9 cellular contexts compared by ENCODE assay signal in genomic region chr18:63848159-63848558, GRCh38. TPM values are rescaled to one million over a fixed set of nuclear protein-coding genes. Genes with fewer than 3 reads are reported as not detected.
DNase-seq lines count a peak whose midpoint lies in the region; ATAC-seq and TF ChIP-seq lines count a peak whose summit lies in the region.
"Had no signal": no experiment of that assay in that cellular context is flagged by ENCODE, and none has a peak within 500 bp of the region (broad histone marks: within the 10 kb centered on the region; RNA-seq: fewer than 3 reads in every experiment).

No MANE protein-coding gene starts in this region.

- H3K27me3 ChIP-seq in body of pancreas (peaks cover 0 to 3% of the 10 kb centered on the region in 2 donors), lower lobe of right lung (ENCODE audit: low read depth) (peaks cover 7% of the 10 kb centered on the region)

- peak in 6 of 7 experiments; percentile 49 to 68 (median 65) for TF ChIP-seq CTCF in body of pancreas (IDR thresholded peaks at IDR 0.05)
- peak; percentile 40 for TF ChIP-seq CTCF in lower lobe of right lung (IDR thresholded peaks at IDR 0.05)

- intact Hi-C loops in body of pancreas (cut with DNase I) (no loop called here), lower lobe of right lung (cut with DNase I) (no loop called here), posterior vena cava (cut with DNase I) (loop anchor here in 1 of 2 donors (10.0 kb wide), 1 partner anchor 333 kb away; no protein-coding TSS in a partner anchor)

- peak; percentile 55 for ATAC-seq in HG02678 (IDR thresholded peaks at IDR 0.05; ENCODE audit: unreplicated experiment)
- peak; percentile 83 for ATAC-seq in body of pancreas
- ATAC-seq in lower lobe of right lung: peak; percentile 54 to 71
- ATAC-seq in HG02840 (IDR thresholded peaks at IDR 0.05; ENCODE audit: low FRiP score, unreplicated experiment): no peak

- no peaks in the 10 kb centered on the region for H3K4me1 ChIP-seq in body of pancreas
- H3K4me1 ChIP-seq in lower lobe of right lung: no peaks in the 10 kb centered on the region

- WGBS in body of pancreas, 2 donors: 0% methylated on average over 2 of the region's 2 CpGs

- H3K4me3 ChIP-seq in body of pancreas: no peak overlapping the region
- H3K4me3 ChIP-seq in lower lobe of right lung: no peak overlapping the region

- no peak for TF ChIP-seq POLR2A in body of pancreas (IDR thresholded peaks at IDR 0.05)

- DNase-seq in NOMO-1 (lab: John Stamatoyannopoulos, UW; ENCODE audit: unreplicated experiment in 2 of 2) (peak; percentile 16 to 72), NOMO-1 treated with dmso at 0.1 percent for 144 hours (lab: John Stamatoyannopoulos, UW; ENCODE audit: unreplicated experiment) (no peak), NCI-H345 treated with DMSO at 0.1 percent for 48 hours (lab: John Stamatoyannopoulos, UW; ENCODE audit: unreplicated experiment) (peak; percentile 33), body of pancreas (peak in 2 of 4 donors; percentile 15 to 33), lower lobe of right lung (no peak), posterior vena cava (ENCODE audit: low spot score) (no peak)

- H3K36me3 ChIP-seq in body of pancreas (replicated peaks in 1 of 2; ENCODE audit: insufficient read depth in 1 of 2, low read depth in 2 of 2) (no peaks in the 10 kb centered on the region), lower lobe of right lung (no peaks in the 10 kb centered on the region)

- H3K9me3 ChIP-seq in body of pancreas: no peaks in the 10 kb centered on the region
- H3K9me3 ChIP-seq in lower lobe of right lung: no peaks in the 10 kb centered on the region

- H3K27ac ChIP-seq in body of pancreas (no peak overlapping the region), lower lobe of right lung (no peak overlapping the region)

RNA-seq across cellular contexts. Expression of gene SERPINB2, which starts 39.3 kb away (rescaled TPM):
- 1 to 10 TPM in 1 of 2 donors, not detected in 1; 1.6 TPM for total RNA-seq in body of pancreas
- not detected for total RNA-seq in lower lobe of right lung
- total RNA-seq in posterior vena cava: 1 to 10 TPM in 1 of 2 donors, under 1 TPM in 1; 0.46 to 1.2 TPM
- total RNA-seq: activated naive CD4-positive, alpha-beta T cell treated with anti-CD3 and anti-CD28 coated beads, Interleukin-2, amount 50 U/mL, for 72 hours had no signal

RNA-seq across cellular contexts. Expression of gene SERPINB10, which starts 59.6 kb away (rescaled TPM):
- total RNA-seq in body of pancreas: not detected
- not detected for total RNA-seq in lower lobe of right lung
- total RNA-seq in posterior vena cava: not detected
- total RNA-seq: activated naive CD4-positive, alpha-beta T cell treated with anti-CD3 and anti-CD28 coated beads, Interleukin-2, amount 50 U/mL, for 72 hours had no signal

Comparison
In these comparisons a context has a peak if more than half of its experiments do, and no peak if none do; other contexts are left out.
1. DNase-seq: peak in NOMO-1 (2 of 2) and NCI-H345 treated with DMSO at 0.1 percent for 48 hours (single experiment); none in NOMO-1 treated with dmso at 0.1 percent for 144 hours (single experiment), lower lobe of right lung (single experiment) and posterior vena cava (single experiment).